31 cellular contexts compared by ENCODE assay signal in genomic region chr3:158602227-158602626, GRCh38. TPM values are rescaled to one million over a fixed set of nuclear protein-coding genes. Genes with fewer than 3 reads are reported as not detected.
"Had no signal": no experiment of that assay in that cellular context is flagged by ENCODE, and none has a peak within 500 bp of the region (broad histone marks: within the 10 kb centered on the region; RNA-seq: fewer than 3 reads in every experiment).

No MANE protein-coding gene starts in this region.

- FAIRE-seq: RCC 7860 had no signal

- H3K27ac ChIP-seq: PC-9, RWPE1, SJSA1 had no signal

- H3K9ac ChIP-seq: SK-N-SH had no signal

- H2AFZ ChIP-seq: PC-9 had no signal

- H3K36me3 ChIP-seq: MG63, SJSA1 had no signal

- DNase-seq: Kasumi-1, MG63, MV-4-11, NCI-H1092, NCI-H1105, NCI-H1417 treated with DMSO at 0.1 percent for 48 hours, NCI-H1436 treated with DMSO at 0.1 percent for 48 hours, NCI-H1694 treated with DMSO at 0.1 percent for 48 hours, NCI-H187 treated with DMSO at 0.1 percent for 48 hours, NCI-H2029, NCI-H2081, NCI-H2171, NCI-H226, NCI-H446 treated with DMSO at 0.1 percent for 48 hours, NCI-H510A, NCI-H524, NCI-H526, NCI-H69, NCI-H748 treated with DMSO at 0.1 percent for 48 hours, NCI-H82, PC-9, SHP77, SK-N-SH, SW 1271, T-helper 1 cell had no signal

- H3K27me3 ChIP-seq: MG63, SJSA1 had no signal

- H3K4me1 ChIP-seq: SJSA1 had no signal

- H3K4me2 ChIP-seq: PC-9, SK-N-SH had no signal

- H3K9me3 ChIP-seq: MG63, SJSA1, SK-N-SH had no signal

- ATAC-seq: Panc1, Right ventricle myocardium inferior had no signal

- H3K4me3 ChIP-seq: MG63, PC-9, SJSA1 had no signal

RNA-seq across cellular contexts. Expression of gene MLF1, which starts 31.2 kb away (rescaled TPM):
- total RNA-seq: OCI-LY7 had no signal
